In the genomic region with DNA sequence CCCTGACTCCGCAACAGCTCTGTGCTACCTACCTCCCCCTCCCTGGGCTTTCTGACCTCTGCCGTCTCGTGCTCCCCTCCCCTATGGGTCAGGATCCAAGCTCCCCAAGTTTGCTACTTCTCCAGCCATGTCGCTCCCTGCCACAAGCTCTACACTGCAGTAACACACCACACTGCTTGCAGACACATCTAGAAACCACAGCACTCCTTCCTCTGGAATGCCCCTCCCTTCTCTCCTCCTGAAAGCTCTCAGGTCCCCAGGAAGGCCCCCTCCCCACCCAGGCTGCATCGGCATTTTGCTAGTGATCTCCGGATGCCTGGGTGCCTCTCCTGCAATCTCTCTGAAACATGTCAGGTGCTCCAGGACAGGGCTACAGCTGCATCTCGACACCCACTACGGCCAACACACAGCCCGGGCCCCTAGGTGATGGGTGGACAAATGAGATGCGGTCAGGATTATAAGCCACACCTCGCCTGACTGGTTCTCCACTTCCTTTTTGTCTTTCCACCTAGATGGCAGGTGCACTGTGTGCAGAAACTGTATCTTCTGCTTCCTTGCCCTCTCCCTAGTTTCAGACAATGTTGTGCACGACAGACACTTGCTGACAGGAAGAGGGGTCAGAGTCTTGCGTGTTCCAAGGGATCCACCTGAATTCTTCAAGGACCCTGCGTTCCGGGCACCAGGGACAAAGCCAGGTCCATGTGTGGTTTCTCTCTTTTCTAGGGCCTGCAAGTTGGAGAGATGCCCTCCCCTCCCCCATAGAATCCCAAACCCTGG, we compare ENCODE assay signal across 11 cellular contexts. TPM values are rescaled to one million over a fixed set of nuclear protein-coding genes. Genes with fewer than 3 reads are reported as not detected.
DNase-seq lines count a peak whose midpoint lies in the region; ATAC-seq and TF ChIP-seq lines count a peak whose summit lies in the region.
"Had no signal": no experiment of that assay in that cellular context is flagged by ENCODE, and none has a peak within 500 bp of the region (broad histone marks: within the 10 kb centered on the region; RNA-seq: fewer than 3 reads in every experiment).

No MANE protein-coding gene starts in this region.

- H3K4me3 Mint-ChIP-seq in MCF 10A (ENCODE audit: unreplicated experiment), result no peak overlapping the region
- H3K4me3 Mint-ChIP-seq: activated T-cell treated with anti-CD3 and anti-CD28 coated beads, Interleukin-2, amount 50 U/mL, for 72 hours had no signal

- no peak for DNase-seq in MCF 10A (ENCODE audit: unreplicated experiment)
- DNase-seq in left colon, result no peak
- DNase-seq in Kasumi-1 (lab: John Stamatoyannopoulos, UW), result no peak
- DNase-seq in suprapubic skin (ENCODE audit: low spot score in 2 of 2), result no peak
- DNase-seq: activated T-cell treated with anti-CD3 and anti-CD28 coated beads, Interleukin-2, amount 50 U/mL, for 72 hours; ovary had no signal

- H3K27me3 Mint-ChIP-seq in MCF 10A (ENCODE audit: insufficient read depth, unreplicated experiment), result no peaks in the 10 kb centered on the region

- peaks cover 0 to 10% of the 10 kb centered on the region in 2 donors for H3K36me3 ChIP-seq in mucosa of rectum (ENCODE audit: control insufficient read depth in 2 of 2, insufficient read depth in 2 of 2, low read length in 2 of 2)
- peaks cover 34% of the 10 kb centered on the region for H3K36me3 ChIP-seq in suprapubic skin
- H3K36me3 ChIP-seq: ovary had no signal

- peaks cover 10% of the 10 kb centered on the region for H3K4me1 Mint-ChIP-seq in MCF 10A (ENCODE audit: insufficient read depth, unreplicated experiment)

- H3K27me3 ChIP-seq in mucosa of rectum (ENCODE audit: control insufficient read depth in 2 of 2, insufficient read depth in 2 of 2, low read length in 2 of 2) (no peaks in the 10 kb centered on the region), suprapubic skin (no peaks in the 10 kb centered on the region)
- H3K27me3 ChIP-seq: dorsolateral prefrontal cortex, ovary had no signal

- no peaks in the 10 kb centered on the region for H3K9me3 ChIP-seq in mucosa of rectum (ENCODE audit: control insufficient read depth in 2 of 2, low read length in 2 of 2)
- no peaks in the 10 kb centered on the region for H3K9me3 ChIP-seq in suprapubic skin
- H3K9me3 ChIP-seq: ovary had no signal

- CTCF ChIA-PET in MCF 10A (lab: Yijun Ruan, JAX), result interaction anchor here (0.5 to 4.9 kb wide), 3 partner anchors 57 to 264 kb away, joined by 3 to 24 read pairs (median 8); no protein-coding TSS in a partner anchor

- intact Hi-C loops in MCF 10A (cut with micrococcal nuclease), result no loop called here
- intact Hi-C loops in left colon (cut with DNase I, micrococcal nuclease), result loop anchor here (5.0 kb wide), 2 partner anchors 186 to 261 kb away; no protein-coding TSS in a partner anchor

- 74% methylated on average over 15 of the region's 15 CpGs for WGBS in suprapubic skin

- no peak for TF ChIP-seq POLR2A in suprapubic skin (IDR thresholded peaks at IDR 0.05)

- TF ChIP-seq CTCF in MCF 10A (IDR thresholded peaks at IDR 0.05; ENCODE audit: unreplicated experiment), result no peak
- no peak for TF ChIP-seq CTCF in suprapubic skin (IDR thresholded peaks at IDR 0.05)

- no peak overlapping the region for H3K27ac Mint-ChIP-seq in MCF 10A (ENCODE audit: low read depth, unreplicated experiment)
- H3K27ac Mint-ChIP-seq: activated T-cell treated with anti-CD3 and anti-CD28 coated beads, Interleukin-2, amount 50 U/mL, for 72 hours had no signal

- POLR2A ChIA-PET in MCF 10A (lab: Yijun Ruan, JAX), result no interaction called here

- no TSS peak for BruUV-seq in MCF 10A (replicated peaks; lab: Mats Ljungman, UMichigan)

- H3K4me1 ChIP-seq in mucosa of rectum (ENCODE audit: control insufficient read depth in 2 of 2, insufficient read depth in 2 of 2, low read length in 2 of 2) (peaks cover 0 to 2% of the 10 kb centered on the region in 2 donors), suprapubic skin (no peaks in the 10 kb centered on the region)

- ATAC-seq in GM18907 (IDR thresholded peaks at IDR 0.05; ENCODE audit: unreplicated experiment) (peak; percentile 89), GM21717 (IDR thresholded peaks at IDR 0.05; ENCODE audit: unreplicated experiment) (peak; percentile 84), HG03354 (IDR thresholded peaks at IDR 0.05; ENCODE audit: poor library complexity, severe bottlenecking, unreplicated experiment) (peak; percentile 59), left colon (no peak)
- ATAC-seq: activated T-cell treated with anti-CD3 and anti-CD28 coated beads, Interleukin-2, amount 50 U/mL, for 72 hours had no signal

- H3K4me3 ChIP-seq in mucosa of rectum (ENCODE audit: low read length in 2 of 2) (no peak overlapping the region), suprapubic skin (no peak overlapping the region)
- H3K4me3 ChIP-seq: dorsolateral prefrontal cortex, ovary had no signal

- H3K9ac ChIP-seq in mucosa of rectum (ENCODE audit: low read depth in 1 of 2, low read length in 2 of 2), result no peak overlapping the region

- H3K36me3 Mint-ChIP-seq in MCF 10A (ENCODE audit: insufficient read depth, unreplicated experiment), result peaks cover 9% of the 10 kb centered on the region

- TF ChIP-seq EP300 in suprapubic skin (IDR thresholded peaks at IDR 0.05), result no peak

- H3K27ac ChIP-seq in mucosa of rectum (ENCODE audit: low read depth in 2 of 2, low read length in 2 of 2) (peak overlapping the region; percentile 35 to 57), suprapubic skin (no peak overlapping the region)
- H3K27ac ChIP-seq: ovary had no signal

- no peaks in the 10 kb centered on the region for H3K9me3 Mint-ChIP-seq in MCF 10A (ENCODE audit: unreplicated experiment)
- H3K9me3 Mint-ChIP-seq: activated T-cell treated with anti-CD3 and anti-CD28 coated beads, Interleukin-2, amount 50 U/mL, for 72 hours had no signal

RNA-seq across cellular contexts. Expression of a gene that starts 22.9 kb away (rescaled TPM):
- total RNA-seq in MCF 10A (2022) (19.4 and 26.7 TPM in 2 replicates), left colon (10 to 100 TPM; 15.9 to 16.1 TPM), suprapubic skin (10 to 100 TPM; 25.1 to 34.9 (median 29.2) TPM)

RNA-seq across cellular contexts. Expression of a gene that starts 23.1 kb away (rescaled TPM):
- total RNA-seq in MCF 10A (2022) (8.3 and 13.4 TPM in 2 replicates), left colon (10 to 100 TPM; 47.4 to 61.7 TPM), suprapubic skin (10 to 100 TPM in 1 of 4 donors, 1 to 10 TPM in 3; 7.6 to 11.1 (median 8.6) TPM)
